In genomic region chr16:88462396-88462795, GRCh38 we compare ENCODE assay signal across 28 cellular contexts. TPM values are rescaled to one million over a fixed set of nuclear protein-coding genes. Genes with fewer than 3 reads are reported as not detected.
DNase-seq lines count a peak whose midpoint lies in the region; ATAC-seq, FAIRE-seq and TF ChIP-seq lines count a peak whose summit lies in the region.
"Had no signal": no experiment of that assay in that cellular context is flagged by ENCODE, and none has a peak within 500 bp of the region (broad histone marks: within the 10 kb centered on the region; RNA-seq: fewer than 3 reads in every experiment).

No MANE protein-coding gene starts in this region.

- no peak overlapping the region for H3K9ac ChIP-seq in astrocyte (ENCODE audit: low read length)

- no peaks in the 10 kb centered on the region for H4K20me1 ChIP-seq in GM23338 (replicated peaks; ENCODE audit: insufficient read depth)
- H4K20me1 ChIP-seq in astrocyte (ENCODE audit: insufficient read depth, low read length), result peaks cover 93% of the 10 kb centered on the region

- TF ChIP-seq CTCF in GM23338 (conservative IDR thresholded peaks at IDR 0.05; ENCODE audit: low read depth in 2 of 2), result no peak
- TF ChIP-seq CTCF in astrocyte (IDR thresholded peaks at IDR 0.05; ENCODE audit: insufficient read depth, low read depth, low read length), result no peak
- TF ChIP-seq CTCF in mesothelial cell of epicardium (IDR thresholded peaks at IDR 0.05; ENCODE audit: unreplicated experiment), result no peak

- peak overlapping the region; percentile 62 for H3K4me2 ChIP-seq in GM23338
- H3K4me2 ChIP-seq in astrocyte (ENCODE audit: low read length), result peak overlapping the region; percentile 17

- DNase-seq in GM23338 (ENCODE audit: low spot score) (no peak), astrocyte (ENCODE audit: low read depth) (no peak), mesothelial cell of epicardium (ENCODE audit: low spot score in 2 of 2, unreplicated experiment in 2 of 2) (no peak), NCI-H1694 (lab: John Stamatoyannopoulos, UW) (no peak)
- DNase-seq in activated T-helper 1 cell treated with anti-CD3 and anti-CD28 coated beads, Interleukin-12 subunit alpha, Interleukin-12 subunit beta, Interleukin-2, Interleukin-4 antibody, amounts not matched to agents 30 ng/mL and 10 ng/mL and 1 ng/mL, durations not matched to agents 14 hours and 24 hours and 36 hours (ENCODE audit: low spot score), result no peak
- DNase-seq in activated naive CD4-positive, alpha-beta T cell (lab: John Stamatoyannopoulos, UW), result no peak
- DNase-seq: activated CD4-positive, alpha-beta T cell treated with anti-CD3 and anti-CD28 coated beads for 4 hours; amniotic stem cell; brain microvascular endothelial cell; dorsolateral prefrontal cortex; foreskin melanocyte; heart left ventricle; kidney glomerular epithelial cell; lower lobe of right lung; MV-4-11; NCI-H1436 treated with DMSO at 0.1 percent for 48 hours; NCI-H446 treated with DMSO at 0.1 percent for 48 hours; RPMI8226; SJCRH30; SW 1271; T-helper 9 cell had no signal

- H3K9me3 Mint-ChIP-seq in GM23338, result no peaks in the 10 kb centered on the region
- no peaks in the 10 kb centered on the region for H3K9me3 Mint-ChIP-seq in astrocyte (ENCODE audit: unreplicated experiment)
- H3K9me3 Mint-ChIP-seq in mesothelial cell of epicardium, result no peaks in the 10 kb centered on the region
- H3K9me3 Mint-ChIP-seq in activated T-helper 1 cell treated with anti-CD3 and anti-CD28 coated beads, Interleukin-12 subunit alpha, Interleukin-12 subunit beta, Interleukin-2, Interleukin-4 antibody, amounts not matched to agents 30 ng/mL and 10 ng/mL and 1 ng/mL, durations not matched to agents 14 hours and 24 hours and 36 hours, result no peaks in the 10 kb centered on the region
- H3K9me3 Mint-ChIP-seq: activated naive CD4-positive, alpha-beta T cell treated with anti-CD3 and anti-CD28 coated beads, Interleukin-2, amount 50 U/mL, for 24 hours; activated T-helper 2 cell treated with anti-CD3 and anti-CD28 coated beads, Interferon-gamma antibody, Interleukin-2, Interleukin-4, amounts not matched to agents 10 μg/mL and 5 μg/mL and 100 μg/mL, durations not matched to agents 14 hours and 24 hours and 36 hours had no signal

- no peaks in the 10 kb centered on the region for H3K9me2 ChIP-seq in GM23338 (ENCODE audit: insufficient read depth)

- H3K4me1 ChIP-seq in GM23338 (ENCODE audit: insufficient read depth), result peaks cover 12% of the 10 kb centered on the region
- H3K4me1 ChIP-seq in astrocyte (ENCODE audit: insufficient read depth, low read length), result peaks cover 13% of the 10 kb centered on the region

- intact Hi-C loops in activated T-helper 1 cell treated with anti-CD3 and anti-CD28 coated beads, Interleukin-12 subunit alpha, Interleukin-12 subunit beta, Interleukin-2, Interleukin-4 antibody, amounts not matched to agents 30 ng/mL and 10 ng/mL and 1 ng/mL, durations not matched to agents 14 hours and 24 hours and 36 hours (cut with micrococcal nuclease), result no loop called here

- H3K27ac ChIP-seq in GM23338 (ENCODE audit: low read depth), result no peak overlapping the region
- no peak overlapping the region for H3K27ac ChIP-seq in astrocyte (ENCODE audit: low read depth, low read length)
- H3K27ac ChIP-seq: brain microvascular endothelial cell, dorsolateral prefrontal cortex, esophagus muscularis mucosa, heart left ventricle, lower lobe of right lung, SJCRH30, tibial nerve, VCaP had no signal

- H2AFZ ChIP-seq in GM23338 (no peak overlapping the region), astrocyte (ENCODE audit: low read depth, low read length) (no peak overlapping the region)

- no peaks in the 10 kb centered on the region for H3F3A ChIP-seq in GM23338 (replicated peaks; ENCODE audit: low read depth)

- H3K4me3 ChIP-seq in GM23338, result no peak overlapping the region
- no peak overlapping the region for H3K4me3 ChIP-seq in astrocyte (ENCODE audit: insufficient read depth, low read depth, low read length)
- H3K4me3 ChIP-seq: dorsolateral prefrontal cortex, esophagus muscularis mucosa, heart left ventricle, lower lobe of right lung, SJCRH30, tibial nerve had no signal

- H3K4me1 Mint-ChIP-seq in GM23338 (peaks cover 14% of the 10 kb centered on the region; the same call in 2 of the 3 replicates), astrocyte (ENCODE audit: low read depth, unreplicated experiment) (peaks cover 2% of the 10 kb centered on the region), mesothelial cell of epicardium (peaks cover 40% of the 10 kb centered on the region)
- H3K4me1 Mint-ChIP-seq in activated T-helper 1 cell treated with anti-CD3 and anti-CD28 coated beads, Interleukin-12 subunit alpha, Interleukin-12 subunit beta, Interleukin-2, Interleukin-4 antibody, amounts not matched to agents 30 ng/mL and 10 ng/mL and 1 ng/mL, durations not matched to agents 14 hours and 24 hours and 36 hours (ENCODE audit: low read depth), result peaks cover 24% of the 10 kb centered on the region

- H3K79me2 ChIP-seq in GM23338 (replicated peaks; ENCODE audit: insufficient read depth) (no peaks in the 10 kb centered on the region), astrocyte (ENCODE audit: insufficient read depth, low read length) (peaks cover 53% of the 10 kb centered on the region)

- peaks cover 16% of the 10 kb centered on the region for H3K27me3 Mint-ChIP-seq in GM23338 (ENCODE audit: insufficient read depth, low read depth, poor library complexity)
- H3K27me3 Mint-ChIP-seq in astrocyte (ENCODE audit: low read depth, unreplicated experiment), result no peaks in the 10 kb centered on the region
- no peaks in the 10 kb centered on the region for H3K27me3 Mint-ChIP-seq in mesothelial cell of epicardium (ENCODE audit: low read depth)
- H3K27me3 Mint-ChIP-seq in activated T-helper 1 cell treated with anti-CD3 and anti-CD28 coated beads, Interleukin-12 subunit alpha, Interleukin-12 subunit beta, Interleukin-2, Interleukin-4 antibody, amounts not matched to agents 30 ng/mL and 10 ng/mL and 1 ng/mL, durations not matched to agents 14 hours and 24 hours and 36 hours (ENCODE audit: insufficient read depth), result no peaks in the 10 kb centered on the region
- H3K27me3 Mint-ChIP-seq: activated naive CD4-positive, alpha-beta T cell treated with anti-CD3 and anti-CD28 coated beads, Interleukin-2, amount 50 U/mL, for 24 hours had no signal

- H3K36me3 ChIP-seq in GM23338 (ENCODE audit: insufficient read depth) (no peaks in the 10 kb centered on the region), astrocyte (ENCODE audit: insufficient read depth, low read length) (no peaks in the 10 kb centered on the region)
- H3K36me3 ChIP-seq: brain microvascular endothelial cell, esophagus muscularis mucosa, heart left ventricle, lower lobe of right lung, SJCRH30, tibial nerve had no signal

- no peaks in the 10 kb centered on the region for H3K9me3 ChIP-seq in astrocyte (ENCODE audit: insufficient read depth, low read depth, low read length)
- H3K9me3 ChIP-seq: esophagus muscularis mucosa, heart left ventricle, lower lobe of right lung, SJCRH30, tibial nerve had no signal

- no peak overlapping the region for H3K4me3 Mint-ChIP-seq in GM23338
- H3K4me3 Mint-ChIP-seq in astrocyte (ENCODE audit: unreplicated experiment), result no peak overlapping the region
- H3K4me3 Mint-ChIP-seq in mesothelial cell of epicardium, result no peak overlapping the region
- no peak overlapping the region for H3K4me3 Mint-ChIP-seq in activated T-helper 1 cell treated with anti-CD3 and anti-CD28 coated beads, Interleukin-12 subunit alpha, Interleukin-12 subunit beta, Interleukin-2, Interleukin-4 antibody, amounts not matched to agents 30 ng/mL and 10 ng/mL and 1 ng/mL, durations not matched to agents 14 hours and 24 hours and 36 hours
- H3K4me3 Mint-ChIP-seq: activated naive CD4-positive, alpha-beta T cell treated with anti-CD3 and anti-CD28 coated beads, Interleukin-2, amount 50 U/mL, for 24 hours had no signal

- no peak for FAIRE-seq in astrocyte (lab: Jason Lieb, UNC)
- FAIRE-seq: endometrium had no signal

- H3K36me3 Mint-ChIP-seq in GM23338 (ENCODE audit: low read depth) (no peaks in the 10 kb centered on the region), astrocyte (ENCODE audit: low read depth, unreplicated experiment) (no peaks in the 10 kb centered on the region), mesothelial cell of epicardium (no peaks in the 10 kb centered on the region)
- no peaks in the 10 kb centered on the region for H3K36me3 Mint-ChIP-seq in activated T-helper 1 cell treated with anti-CD3 and anti-CD28 coated beads, Interleukin-12 subunit alpha, Interleukin-12 subunit beta, Interleukin-2, Interleukin-4 antibody, amounts not matched to agents 30 ng/mL and 10 ng/mL and 1 ng/mL, durations not matched to agents 14 hours and 24 hours and 36 hours (ENCODE audit: low read depth)
- H3K36me3 Mint-ChIP-seq: activated naive CD4-positive, alpha-beta T cell treated with anti-CD3 and anti-CD28 coated beads, Interleukin-2, amount 50 U/mL, for 24 hours had no signal

- ATAC-seq in GM23338 (no peak), GM19035 (IDR thresholded peaks at IDR 0.05; ENCODE audit: unreplicated experiment) (no peak)
- ATAC-seq: lower lobe of right lung had no signal

- H3K27ac Mint-ChIP-seq in GM23338, result no peak overlapping the region
- no peak overlapping the region for H3K27ac Mint-ChIP-seq in astrocyte (ENCODE audit: unreplicated experiment)
- H3K27ac Mint-ChIP-seq in mesothelial cell of epicardium, result peak overlapping the region; percentile 30
- H3K27ac Mint-ChIP-seq in activated T-helper 1 cell treated with anti-CD3 and anti-CD28 coated beads, Interleukin-12 subunit alpha, Interleukin-12 subunit beta, Interleukin-2, Interleukin-4 antibody, amounts not matched to agents 30 ng/mL and 10 ng/mL and 1 ng/mL, durations not matched to agents 14 hours and 24 hours and 36 hours, result no peak overlapping the region
- H3K27ac Mint-ChIP-seq: activated naive CD4-positive, alpha-beta T cell treated with anti-CD3 and anti-CD28 coated beads, Interleukin-2, amount 50 U/mL, for 24 hours; activated T-helper 2 cell treated with anti-CD3 and anti-CD28 coated beads, Interferon-gamma antibody, Interleukin-2, Interleukin-4, amounts not matched to agents 10 μg/mL and 5 μg/mL and 100 μg/mL, durations not matched to agents 14 hours and 24 hours and 36 hours had no signal

- H3K27me3 ChIP-seq in GM23338 (ENCODE audit: insufficient read depth) (peaks cover 9% of the 10 kb centered on the region), astrocyte (ENCODE audit: insufficient read depth, low read length) (no peaks in the 10 kb centered on the region)
- H3K27me3 ChIP-seq: brain microvascular endothelial cell, dorsolateral prefrontal cortex, heart left ventricle, SJCRH30 had no signal

TF ChIP-seq in GM23338, 12 proteins besides CTCF, POLR2A, EP300 and RAD21 (continues in another document):
- TF ChIP-seq CREB1 (CRISPR knock-in tag; IDR thresholded peaks at IDR 0.05; ENCODE audit: low read depth), result no peak
- no peak for TF ChIP-seq POLR2AphosphoS5 (IDR thresholded peaks at IDR 0.05; ENCODE audit: low read depth)

RNA-seq across cellular contexts. Expression of gene ZFPM1, which starts 9.3 kb away (rescaled TPM):
- total RNA-seq in GM23338 (2014; rRNA removed; shearing (Covaris generic)), result 2.2 and 2.4 TPM in 2 replicates
- 0.53 and 0.61 TPM in 2 replicates for polyA plus RNA-seq in GM23338 (2016; fragmentation: Nextera tagmentation; extraction: Ambion mirVana)
- 8.0 and 8.6 TPM in 2 replicates for total RNA-seq in astrocyte
- total RNA-seq in mesothelial cell of epicardium, result 51.1 to 56.2 TPM (median 52.6 TPM) in 3 replicates
- total RNA-seq in activated T-helper 1 cell treated with anti-CD3 and anti-CD28 coated beads, Interleukin-12 subunit alpha, Interleukin-12 subunit beta, Interleukin-2, Interleukin-4 antibody, amounts not matched to agents 30 ng/mL and 10 ng/mL and 1 ng/mL, durations not matched to agents 14 hours and 24 hours and 36 hours, result 20.6 and 21.7 TPM in 2 replicates
